ENCODE assay signal across 8 cellular contexts in the genomic region with DNA sequence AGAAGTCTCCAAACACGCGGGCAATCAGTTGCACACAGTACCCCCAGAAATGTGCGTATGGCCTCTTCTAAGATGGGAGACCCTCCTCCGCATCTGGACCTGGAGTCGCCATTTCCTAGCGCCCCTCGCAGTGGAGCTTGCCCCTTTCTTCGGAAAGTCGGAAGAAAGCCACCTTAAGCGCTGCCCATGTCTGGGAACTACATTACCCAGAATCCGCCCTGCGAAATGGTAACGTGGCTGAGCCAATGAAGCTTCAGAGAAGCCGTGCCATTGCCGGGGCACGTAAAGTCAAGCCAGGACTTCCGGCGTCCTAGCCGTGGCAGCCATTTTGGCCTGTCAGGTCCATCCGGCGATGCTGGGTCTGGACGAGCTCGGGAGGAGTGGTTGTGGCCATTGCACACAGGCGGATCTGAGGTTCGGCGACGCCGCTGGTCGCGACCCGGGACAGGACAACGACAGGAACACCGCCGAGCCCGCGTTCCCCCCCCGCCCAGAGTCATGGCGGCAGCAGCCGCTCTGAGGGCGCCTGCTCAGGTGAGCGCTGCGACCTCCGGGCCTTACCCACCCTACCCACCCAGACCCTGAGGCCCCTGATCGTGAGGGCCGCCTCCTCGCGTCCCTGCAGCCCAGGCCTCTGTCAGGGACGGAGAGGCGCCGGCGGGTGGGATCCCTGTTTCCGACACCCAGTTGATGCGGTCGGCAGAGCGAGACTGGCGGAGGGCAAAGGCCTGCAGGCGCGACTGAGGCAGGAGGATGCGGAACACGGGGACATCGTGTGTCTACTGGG. TPM values are rescaled to one million over a fixed set of nuclear protein-coding genes. Genes with fewer than 3 reads are reported as not detected.
DNase-seq lines count a peak whose midpoint lies in the region; ATAC-seq and TF ChIP-seq lines count a peak whose summit lies in the region.

Gene ZNF586 (plus strand): TSS at position 332 of the 787 bp plus-strand sequence. CDS start 167 bp downstream, at position 499.

- DNase-seq in GM06990 (ENCODE audit: extremely low read depth, insufficient read length) (peak; percentile 87), NCI-H1048 (lab: John Stamatoyannopoulos, UW) (peak; percentile 55), amniotic epithelial cell (ENCODE audit: low read depth) (peak; percentile 94), left cardiac atrium (peak; percentile 94), progenitor cell of endocrine pancreas (ENCODE audit: low spot score, unreplicated experiment) (peak; percentile 72), upper lobe of right lung (peak; percentile 94)

- H3K36me3 ChIP-seq in GM06990 (ENCODE audit: control insufficient read depth, insufficient read depth, low read length), result peaks cover 3% of the 10 kb centered on the region
- no peaks in the 10 kb centered on the region for H3K36me3 ChIP-seq in upper lobe of right lung

- peaks cover 7% of the 10 kb centered on the region for H3K9me3 Mint-ChIP-seq in progenitor cell of endocrine pancreas (ENCODE audit: low read depth)

- ATAC-seq in HG02571 (IDR thresholded peaks at IDR 0.05; ENCODE audit: unreplicated experiment), result peak; percentile 94
- ATAC-seq in left cardiac atrium, result peak; percentile 99
- peak; percentile 100 for ATAC-seq in upper lobe of right lung

- no peaks in the 10 kb centered on the region for H3K27me3 Mint-ChIP-seq in progenitor cell of endocrine pancreas

- H3K36me3 Mint-ChIP-seq in progenitor cell of endocrine pancreas (ENCODE audit: insufficient read depth), result peaks cover 48% of the 10 kb centered on the region

- no peaks in the 10 kb centered on the region for H3K9me3 ChIP-seq in upper lobe of right lung

- TF ChIP-seq CTCF in GM06990 (IDR thresholded peaks at IDR 0.05; ENCODE audit: insufficient read depth, low read length, poor library complexity, severe bottlenecking), result no peak
- no peak for TF ChIP-seq CTCF in progenitor cell of endocrine pancreas (IDR thresholded peaks at IDR 0.05; ENCODE audit: unreplicated experiment)
- TF ChIP-seq CTCF in upper lobe of right lung (IDR thresholded peaks at IDR 0.05), result no peak

- H3K4me3 ChIP-seq in GM06990 (replicated peaks; ENCODE audit: low read depth, low read length) (peak within 1 kb of the TSS; percentile 92), upper lobe of right lung (peak within 1 kb of the TSS; percentile 99)

- H3K27ac ChIP-seq in upper lobe of right lung, result peak within 1 kb of the TSS; percentile 80

- H3K4me1 Mint-ChIP-seq in progenitor cell of endocrine pancreas (ENCODE audit: low read depth), result peaks cover 13% of the 10 kb centered on the region

- H3K4me3 Mint-ChIP-seq in progenitor cell of endocrine pancreas (ENCODE audit: low read depth), result peak within 1 kb of the TSS; percentile 94

- H3K4me1 ChIP-seq in upper lobe of right lung, result peaks cover 16% of the 10 kb centered on the region

- intact Hi-C loops in T-helper 1 cell treated with Interleukin-12 subunit alpha and Interleukin-12 subunit beta and Interleukin-4 antibody, amounts not matched to agents 30 ng/mL and 1 ng/mL, for 36 hours (cut with micrococcal nuclease), result loop anchor here (1.0 to 2.0 kb wide), 14 partner anchors 23 to 380 kb away; partner anchors contain the start of genes ZNF154, ZNF17, ZNF211 and ZNF416
- intact Hi-C loops in left cardiac atrium (cut with DNase I) (no loop called here), upper lobe of right lung (cut with DNase I) (no loop called here)

- H3K27me3 ChIP-seq in GM06990 (replicated peaks; ENCODE audit: control insufficient read depth, insufficient read depth, low read length) (no peaks in the 10 kb centered on the region), upper lobe of right lung (no peaks in the 10 kb centered on the region)

- H3K27ac Mint-ChIP-seq in progenitor cell of endocrine pancreas, result peak within 1 kb of the TSS; percentile 95

RNA-seq across cellular contexts. Expression of gene ZNF586, which starts in this region (rescaled TPM):
- 18.4 and 18.5 TPM in 2 replicates for total RNA-seq in T-helper 1 cell treated with Interleukin-12 subunit alpha and Interleukin-12 subunit beta and Interleukin-4 antibody, amounts not matched to agents 30 ng/mL and 1 ng/mL, for 36 hours
- total RNA-seq in left cardiac atrium, result 1 to 10 TPM; 9.3 to 9.5 TPM
- 33.1 and 33.2 TPM in 2 replicates for total RNA-seq in progenitor cell of endocrine pancreas
- total RNA-seq in upper lobe of right lung, result 18.5 TPM

Comparison
In these comparisons a context has a peak if more than half of its experiments do, and no peak if none do; other contexts are left out.
1. Peak in every context shown above with its lines: DNase-seq, ATAC-seq, H3K4me3 ChIP-seq and H3K27ac ChIP-seq.